In genomic region chr17:4822835-4823234, GRCh38 we compare ENCODE assay signal across 23 cellular contexts. TPM values are rescaled to one million over a fixed set of nuclear protein-coding genes. Genes with fewer than 3 reads are reported as not detected.
A peak's percentile ranks its signal among the peaks of the same experiment; 100 is the strongest.
DNase-seq lines count a peak whose midpoint lies in the region; ATAC-seq, FAIRE-seq and TF ChIP-seq lines count a peak whose summit lies in the region.
"Had no signal": no experiment of that assay in that cellular context is flagged by ENCODE, and none has a peak within 500 bp of the region (broad histone marks: within the 10 kb centered on the region; RNA-seq: fewer than 3 reads in every experiment).

No MANE protein-coding gene starts in this region.

- H3K27me3 Mint-ChIP-seq in endodermal cell (ENCODE audit: insufficient read depth), result no peaks in the 10 kb centered on the region
- H3K27me3 Mint-ChIP-seq: CD4-positive, alpha-beta memory T cell had no signal

- H3K4me3 ChIP-seq in A549 (no peak overlapping the region), endodermal cell (ENCODE audit: low read length) (no peak overlapping the region), neuronal stem cell (ENCODE audit: low read length in 2 of 2) (no peak overlapping the region)
- H3K4me3 ChIP-seq: GM23338, HAP-1 had no signal

- H3K9ac ChIP-seq in endodermal cell (ENCODE audit: extremely low read depth, low read length, poor library complexity, severe bottlenecking) (no peak overlapping the region), neuronal stem cell (ENCODE audit: low read depth, low read length, poor library complexity) (peak overlapping the region; percentile 4)

- TF ChIP-seq EP300 in A549 (IDR thresholded peaks at IDR 0.05), result no peak

- H4K91ac ChIP-seq in neuronal stem cell (ENCODE audit: low read depth, low read length, poor library complexity), result no peak overlapping the region

- H3K4ac ChIP-seq in neuronal stem cell (ENCODE audit: low read length), result no peak overlapping the region

- H3K4me1 ChIP-seq in A549 (no peaks in the 10 kb centered on the region), endodermal cell (ENCODE audit: control insufficient read depth, insufficient read depth, low read length) (no peaks in the 10 kb centered on the region), neuronal stem cell (ENCODE audit: control insufficient read depth in 2 of 2, insufficient read depth in 1 of 2, low read depth in 1 of 2, low read length in 2 of 2) (peaks cover 0 to 3% of the 10 kb centered on the region in 2 donors)
- H3K4me1 ChIP-seq: HAP-1 had no signal

- no peak overlapping the region for H2AFZ ChIP-seq in neuronal stem cell (ENCODE audit: low read length)
- H2AFZ ChIP-seq: GM23338 had no signal

- POLR2A ChIA-PET in A549 (lab: Yijun Ruan, JAX) (no interaction called here), RWPE1 (lab: Yijun Ruan, JAX; ENCODE audit: low non-redundant PET) (interaction anchor here (0.6 kb wide), 1 partner anchor 25 kb away, joined by 3 read pairs; no protein-coding TSS in a partner anchor)

- peaks cover 31% of the 10 kb centered on the region for H3K36me3 Mint-ChIP-seq in endodermal cell (ENCODE audit: low read depth)

- in situ Hi-C loops in ACHN (cut with HindIII; ENCODE audit: low pct_ligation_motif_present, low pct_unique_long_range_greater_than_20kb, low sequenced_read_pairs), result no loop called here

- no peak overlapping the region for H4K8ac ChIP-seq in neuronal stem cell (ENCODE audit: low read depth, low read length)

- H2BK120ac ChIP-seq in neuronal stem cell (ENCODE audit: low read depth, low read length), result no peak overlapping the region

- TF ChIP-seq CTCF in A549 (IDR thresholded peaks at IDR 0.05) (no peak), RWPE1 (conservative IDR thresholded peaks at IDR 0.05; ENCODE audit: low read depth) (no peak), endodermal cell (conservative IDR thresholded peaks at IDR 0.05) (no peak)

- CTCF ChIA-PET in A549 (lab: Yijun Ruan, JAX), result interaction anchor here (1.1 to 5.8 kb wide), 6 partner anchors 15 to 65 kb away, joined by 3 to 21 read pairs (median 6); partner anchors contain the start of gene GLTPD2
- CTCF ChIA-PET in RWPE1 (lab: Yijun Ruan, JAX), result no interaction called here

- no peaks in the 10 kb centered on the region for H3K79me1 ChIP-seq in neuronal stem cell (ENCODE audit: low read depth, low read length)

- H2BK15ac ChIP-seq in neuronal stem cell (ENCODE audit: low read length), result no peak overlapping the region

- H3K4me2 ChIP-seq in A549, result no peak overlapping the region
- no peak overlapping the region for H3K4me2 ChIP-seq in neuronal stem cell (ENCODE audit: insufficient read depth, low read length, poor library complexity, severe bottlenecking)
- H3K4me2 ChIP-seq: GM23338 had no signal

- no peak overlapping the region for H3K18ac ChIP-seq in neuronal stem cell (ENCODE audit: low read length)

- peak overlapping the region; percentile 30 for H3K27ac Mint-ChIP-seq in endodermal cell
- H3K27ac Mint-ChIP-seq: GM23338, HFFc6 had no signal

- H3K27me3 ChIP-seq in endodermal cell (ENCODE audit: control insufficient read depth, insufficient read depth, low read length, poor library complexity, severe bottlenecking) (no peaks in the 10 kb centered on the region), neuronal stem cell (ENCODE audit: control insufficient read depth in 3 of 3, insufficient read depth in 3 of 3, low read depth in 1 of 3, low read length in 3 of 3) (no peaks in the 10 kb centered on the region)

- 87% methylated on average over 3 of the region's 3 CpGs for WGBS in A549 (ENCODE audit: missing lambda C conversion rate)
- WGBS in endodermal cell (ENCODE audit: insufficient coverage in 1 of 2, insufficient read length in 1 of 2), 2 experiments, result 94% methylated on average over 3 of the region's 3 CpGs; no CpG with 5 or more reads in 1 of the 2 experiments
- WGBS in neuronal stem cell (ENCODE audit: extremely low coverage in 2 of 2, insufficient read length in 2 of 2, insufficient replicate concordance in 1 of 2), 2 donors, result no CpG with 5 or more reads among the region's 3 CpGs

- no peak for TF ChIP-seq RAD21 in A549 (conservative IDR thresholded peaks at IDR 0.05 in 1 of 2, IDR thresholded peaks at IDR 0.05 in 1 of 2)

- no peaks in the 10 kb centered on the region for H3K9me3 Mint-ChIP-seq in endodermal cell
- H3K9me3 Mint-ChIP-seq: CD4-positive, alpha-beta memory T cell; GM23338; HFFc6 had no signal

- no peak overlapping the region for H3K4me3 Mint-ChIP-seq in endodermal cell
- H3K4me3 Mint-ChIP-seq: CD4-positive, alpha-beta memory T cell; GM23338; HFFc6 had no signal

- no peak for DNase-seq in A549 (ENCODE audit: low read depth in 1 of 2, low spot score in 1 of 2)
- DNase-seq in RWPE1 (ENCODE audit: low spot score), result no peak
- no peak for DNase-seq in endodermal cell
- no peak for DNase-seq in neuronal stem cell (ENCODE audit: low spot score)
- DNase-seq in ACHN, result no peak
- no peak for DNase-seq in stimulated activated naive CD8-positive, alpha-beta T cell treated with anti-CD3 and anti-CD28 coated beads, Interleukin-15, Interleukin-2, amounts not matched to agents 100 U/mL and 50 U/mL, for 24 hours
- DNase-seq in activated CD4-positive, CD25-positive, alpha-beta regulatory T cell (lab: John Stamatoyannopoulos, UW), result no peak
- DNase-seq: C1 segment of cervical spinal cord; Calu3; CD4-positive, alpha-beta memory T cell; COR-L47; GF-D8; HFFc6 had no signal

- no peak for TF ChIP-seq POLR2A in A549 (IDR thresholded peaks at IDR 0.05; ENCODE audit: low read length)

- H3K14ac ChIP-seq in neuronal stem cell (ENCODE audit: low read length), result no peak overlapping the region

- H3K27ac ChIP-seq in A549 (no peak overlapping the region), RWPE1 (peak overlapping the region; percentile 39), endodermal cell (ENCODE audit: low read depth, low read length) (peak overlapping the region; percentile 24), neuronal stem cell (replicated peaks; ENCODE audit: low read length) (no peak overlapping the region)
- H3K27ac ChIP-seq: 22Rv1 had no signal

- peak overlapping the region; percentile 71 for H2BK5ac ChIP-seq in neuronal stem cell (ENCODE audit: low read length)

- ATAC-seq in A549 (peak; percentile 23 to 54; a peak in 3 of 6 replicates), HG02973 (IDR thresholded peaks at IDR 0.05; ENCODE audit: unreplicated experiment) (no peak)
- ATAC-seq in stimulated activated naive CD8-positive, alpha-beta T cell treated with anti-CD3 and anti-CD28 coated beads, Interleukin-15, Interleukin-2, amounts not matched to agents 100 U/mL and 50 U/mL, for 24 hours, result no peak

- no peak for FAIRE-seq in A549 (lab: Jason Lieb, UNC)
- FAIRE-seq: A204.1, GM12891 had no signal

- H2BK12ac ChIP-seq in neuronal stem cell (ENCODE audit: low read length), result no peak overlapping the region

- peaks cover 22% of the 10 kb centered on the region for H3K36me3 ChIP-seq in endodermal cell (ENCODE audit: control insufficient read depth, insufficient read depth, low read length)
- H3K36me3 ChIP-seq in neuronal stem cell (replicated peaks in 1 of 2; ENCODE audit: control insufficient read depth in 2 of 2, insufficient read depth in 2 of 2, low read length in 2 of 2), result peaks cover 18 to 42% of the 10 kb centered on the region in 2 donors
- H3K36me3 ChIP-seq: HAP-1 had no signal

- H2AK5ac ChIP-seq in neuronal stem cell (ENCODE audit: low read depth, low read length), result no peak overlapping the region

- no peaks in the 10 kb centered on the region for H3K9me3 ChIP-seq in A549
- no peaks in the 10 kb centered on the region for H3K9me3 ChIP-seq in endodermal cell (ENCODE audit: control insufficient read depth, low read length)
- H3K9me3 ChIP-seq in neuronal stem cell (replicated peaks in 1 of 2; ENCODE audit: control insufficient read depth in 2 of 2, insufficient read depth in 1 of 2, low read depth in 1 of 2, low read length in 2 of 2), result no peaks in the 10 kb centered on the region
- H3K9me3 ChIP-seq: HAP-1 had no signal

- no peak overlapping the region for H3K23ac ChIP-seq in neuronal stem cell (ENCODE audit: low read depth, low read length, poor library complexity)

- no peaks in the 10 kb centered on the region for H3K4me1 Mint-ChIP-seq in endodermal cell
- H3K4me1 Mint-ChIP-seq: CD4-positive, alpha-beta memory T cell; GM23338 had no signal

RNA-seq across cellular contexts. Expression of gene MINK1, which starts 10.3 kb away (rescaled TPM):
- polyA plus RNA-seq in A549 (2011; rRNA removed) (41.3 and 47.1 TPM in 2 replicates), A549 (2017; fragmentation: RNase III; extraction: RNeasy Plus Mini Kit Qiagen cat#74134 plus additional on column Dnase treatment) (65.2 to 73.1 TPM (median 66.9 TPM) in 3 replicates)
- 63.5 and 67.0 TPM in 2 replicates for polyA plus RNA-seq in A549 (2012; cell fraction: cytosol; rRNA removed)
- 252 and 284 TPM in 2 replicates for polyA plus RNA-seq in A549 (2012; cell fraction: nucleus; rRNA removed)
- 46.5 and 62.3 TPM in 2 replicates for polyA minus RNA-seq in A549 (2011; rRNA and poly(A)+ RNA removed)
- 10 to 100 TPM; 75.0 to 79.7 TPM for total RNA-seq in endodermal cell
- 51.0 TPM for polyA plus RNA-seq in endodermal cell (2013, experiment 1 of 2)
- 46.8 TPM for polyA plus RNA-seq in endodermal cell (2013, experiment 2 of 2)
- 29.2 TPM for polyA plus RNA-seq in neuronal stem cell (2013, experiment 1 of 2)
- 27.0 TPM for polyA plus RNA-seq in neuronal stem cell (2013, experiment 2 of 2)

RNA-seq across cellular contexts. Expression of gene PLD2, which starts 15.9 kb away (rescaled TPM):
- polyA plus RNA-seq in A549 (2011; rRNA removed) (17.0 and 20.2 TPM in 2 replicates), A549 (2017; fragmentation: RNase III; extraction: RNeasy Plus Mini Kit Qiagen cat#74134 plus additional on column Dnase treatment) (23.0 to 27.4 TPM (median 23.7 TPM) in 3 replicates)
- polyA plus RNA-seq in A549 (2012; cell fraction: cytosol; rRNA removed), result 24.5 and 30.1 TPM in 2 replicates
- 114 and 147 TPM in 2 replicates for polyA plus RNA-seq in A549 (2012; cell fraction: nucleus; rRNA removed)
- 27.1 and 27.4 TPM in 2 replicates for polyA minus RNA-seq in A549 (2011; rRNA and poly(A)+ RNA removed)
- 10 to 100 TPM; 72.7 to 75.2 TPM for total RNA-seq in endodermal cell
- 32.9 TPM for polyA plus RNA-seq in endodermal cell (2013, experiment 1 of 2)
- polyA plus RNA-seq in endodermal cell (2013, experiment 2 of 2), result 35.4 TPM
- 19.1 TPM for polyA plus RNA-seq in neuronal stem cell (2013, experiment 1 of 2)
- 17.9 TPM for polyA plus RNA-seq in neuronal stem cell (2013, experiment 2 of 2)

RNA-seq across cellular contexts. Expression of gene PSMB6, which starts 26.9 kb away (rescaled TPM):
- polyA plus RNA-seq in A549 (2011; rRNA removed) (376 and 414 TPM in 2 replicates), A549 (2017; fragmentation: RNase III; extraction: RNeasy Plus Mini Kit Qiagen cat#74134 plus additional on column Dnase treatment) (387 to 424 TPM (median 414 TPM) in 3 replicates)
- polyA plus RNA-seq in A549 (2012; cell fraction: cytosol; rRNA removed), result 763 and 829 TPM in 2 replicates
- polyA plus RNA-seq in A549 (2012; cell fraction: nucleus; rRNA removed), result 423 and 460 TPM in 2 replicates
- polyA minus RNA-seq in A549 (2011; rRNA and poly(A)+ RNA removed), result 332 and 401 TPM in 2 replicates
- 100 to 1,000 TPM; 211 to 216 TPM for total RNA-seq in endodermal cell
- 224 TPM for polyA plus RNA-seq in endodermal cell (2013, experiment 1 of 2)
- polyA plus RNA-seq in endodermal cell (2013, experiment 2 of 2), result 208 TPM
- 230 TPM for polyA plus RNA-seq in neuronal stem cell (2013, experiment 1 of 2)
- polyA plus RNA-seq in neuronal stem cell (2013, experiment 2 of 2), result 230 TPM

RNA-seq across cellular contexts. Expression of gene GLTPD2, which starts 34.1 kb away (rescaled TPM):
- polyA plus RNA-seq in A549 (2011; rRNA removed) (not detected in 2 replicates), A549 (2017; fragmentation: RNase III; extraction: RNeasy Plus Mini Kit Qiagen cat#74134 plus additional on column Dnase treatment) (not detected in 3 replicates)
- 0.04 and 0.06 TPM in 2 replicates for polyA plus RNA-seq in A549 (2012; cell fraction: cytosol; rRNA removed)
- polyA plus RNA-seq in A549 (2012; cell fraction: nucleus; rRNA removed), result 0.06 TPM in 1 of 2 replicates, not detected in the other
- polyA minus RNA-seq in A549 (2011; rRNA and poly(A)+ RNA removed), result not detected in 2 replicates
- total RNA-seq in endodermal cell, result 1 to 10 TPM in 1 of 2 donors, under 1 TPM in 1; 0.88 to 1.6 TPM
- not detected for polyA plus RNA-seq in endodermal cell (2013, experiment 1 of 2)
- not detected for polyA plus RNA-seq in endodermal cell (2013, experiment 2 of 2)
- 0.07 TPM for polyA plus RNA-seq in neuronal stem cell (2013, experiment 1 of 2)
- polyA plus RNA-seq in neuronal stem cell (2013, experiment 2 of 2), result not detected
- total RNA-seq: CD4-positive, alpha-beta memory T cell; Daoy; G401; H4; HFFc6 had no signal
- polyA plus RNA-seq: BJ; CD4-positive, alpha-beta memory T cell had no signal

Comparison
In these comparisons a context has a peak if more than half of its experiments do, and no peak if none do; other contexts are left out.
1. ATAC-seq: peak in A549 (2 of 2); none in HG02973 (single experiment) and stimulated activated naive CD8-positive, alpha-beta T cell treated with anti-CD3 and anti-CD28 coated beads, Interleukin-15, Interleukin-2, amounts not matched to agents 100 U/mL and 50 U/mL, for 24 hours (single experiment).
2. H3K27ac ChIP-seq: peak in RWPE1 (single experiment) and endodermal cell (single experiment); none in A549 (0 of 2) and neuronal stem cell (single experiment).